In the genomic region with DNA sequence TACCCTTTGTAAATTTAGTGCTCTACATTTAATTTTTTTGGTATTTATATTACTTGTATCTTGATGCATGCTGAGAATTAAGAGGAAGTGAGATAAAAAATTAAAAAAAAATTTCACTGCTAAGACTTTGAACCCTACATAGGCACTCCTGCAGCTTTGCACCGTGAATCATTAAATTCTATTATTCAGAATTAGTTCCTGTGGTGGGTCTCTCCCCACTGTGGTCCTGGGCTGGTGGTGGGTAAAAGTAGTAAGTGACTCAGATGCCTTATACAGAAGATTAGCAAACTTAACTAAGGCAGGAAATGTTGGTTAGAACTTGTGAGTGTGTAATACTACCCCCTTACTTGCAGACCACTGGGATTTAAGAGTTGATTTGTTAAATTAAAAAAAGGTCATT, we compare ENCODE assay signal across 9 cellular contexts.
DNase-seq lines count a peak whose midpoint lies in the region; ATAC-seq lines count a peak whose summit lies in the region.
"Had no signal": no experiment of that assay in that cellular context is flagged by ENCODE, and none has a peak within 500 bp of the region (broad histone marks: within the 10 kb centered on the region; RNA-seq: fewer than 3 reads in every experiment).

No MANE protein-coding gene starts in this region.

- H3K27me3 Mint-ChIP-seq in stimulated activated naive CD8-positive, alpha-beta T cell treated with anti-CD3 and anti-CD28 coated beads, Interleukin-15, amount 100 ng/mL, for 72 hours: no peaks in the 10 kb centered on the region

- H3K36me3 Mint-ChIP-seq in activated naive CD4-positive, alpha-beta T cell treated with anti-CD3 and anti-CD28 coated beads, Interleukin-2, amount 50 U/mL, for 72 hours: peaks cover 0 to 9% of the 10 kb centered on the region in 2 donors

- peak in 1 of 2 donors; percentile 27 for DNase-seq in activated naive CD4-positive, alpha-beta T cell treated with anti-CD3 and anti-CD28 coated beads, Interleukin-2, amount 50 U/mL, for 72 hours (ENCODE audit: low spot score in 2 of 2)
- no peak for DNase-seq in activated naive CD4-positive, alpha-beta T cell (lab: John Stamatoyannopoulos, UW)
- DNase-seq in SJCRH30 (peak; percentile 63 to 69), iris pigment epithelial cell (ENCODE audit: low read depth) (peak; percentile 75), anterior cingulate cortex (lab: John Stamatoyannopoulos, UW) (no peak), NCI-H82 (lab: John Stamatoyannopoulos, UW) (no peak)
- DNase-seq in stimulated activated naive CD8-positive, alpha-beta T cell treated with anti-CD3 and anti-CD28 coated beads, Interleukin-15, amount 100 ng/mL, for 72 hours: peak; percentile 57 to 77
- DNase-seq: trophoblast cell had no signal

- H3K36me3 ChIP-seq in SJCRH30: peaks cover 7% of the 10 kb centered on the region

- no peaks in the 10 kb centered on the region for H3K9me3 ChIP-seq in SJCRH30 (replicated peaks)

- H3K4me1 Mint-ChIP-seq in stimulated activated naive CD8-positive, alpha-beta T cell treated with anti-CD3 and anti-CD28 coated beads, Interleukin-15, amount 100 ng/mL, for 72 hours: peaks cover 37% of the 10 kb centered on the region

- no peak overlapping the region; the same call in 1 of the 2 replicates for H3K27ac ChIP-seq in SJCRH30

- H3K27ac Mint-ChIP-seq in activated naive CD4-positive, alpha-beta T cell treated with anti-CD3 and anti-CD28 coated beads, Interleukin-2, amount 50 U/mL, for 72 hours: no peak overlapping the region
- peak overlapping the region in 1 of 2 donors; percentile 62 for H3K27ac Mint-ChIP-seq in stimulated activated naive CD8-positive, alpha-beta T cell treated with anti-CD3 and anti-CD28 coated beads, Interleukin-15, amount 100 ng/mL, for 72 hours

- no peaks in the 10 kb centered on the region for H3K9me3 Mint-ChIP-seq in activated naive CD4-positive, alpha-beta T cell treated with anti-CD3 and anti-CD28 coated beads, Interleukin-2, amount 50 U/mL, for 72 hours
- H3K9me3 Mint-ChIP-seq in stimulated activated naive CD8-positive, alpha-beta T cell treated with anti-CD3 and anti-CD28 coated beads, Interleukin-15, amount 100 ng/mL, for 72 hours: no peaks in the 10 kb centered on the region

- H3K4me3 ChIP-seq in SJCRH30: no peak overlapping the region

- no peaks in the 10 kb centered on the region for H3K27me3 ChIP-seq in SJCRH30

- H3K4me3 Mint-ChIP-seq in stimulated activated naive CD8-positive, alpha-beta T cell treated with anti-CD3 and anti-CD28 coated beads, Interleukin-15, amount 100 ng/mL, for 72 hours: peak overlapping the region; percentile 22 to 53

- peak; percentile 86 to 94 for ATAC-seq in activated naive CD4-positive, alpha-beta T cell treated with anti-CD3 and anti-CD28 coated beads, Interleukin-2, amount 50 U/mL, for 72 hours
- ATAC-seq in stimulated activated naive CD8-positive, alpha-beta T cell treated with anti-CD3 and anti-CD28 coated beads, Interleukin-15, amount 100 ng/mL, for 72 hours: peak; percentile 99
- no peak for ATAC-seq in GM18867 (IDR thresholded peaks at IDR 0.05; ENCODE audit: unreplicated experiment)

- H3K4me1 ChIP-seq in SJCRH30: peaks cover 42% of the 10 kb centered on the region

Comparison
In these comparisons a context has a peak if more than half of its experiments do, and no peak if none do; other contexts are left out.
1. DNase-seq: peak in SJCRH30 (2 of 2), iris pigment epithelial cell (single experiment) and stimulated activated naive CD8-positive, alpha-beta T cell treated with anti-CD3 and anti-CD28 coated beads, Interleukin-15, amount 100 ng/mL, for 72 hours (2 of 2); none in activated naive CD4-positive, alpha-beta T cell (0 of 4), anterior cingulate cortex (0 of 58) and NCI-H82 (single experiment).